ENCODE assay signal across 18 cellular contexts in genomic region chr20:57325632-57326356, GRCh38. TPM values are rescaled to one million over a fixed set of nuclear protein-coding genes. Genes with fewer than 3 reads are reported as not detected.
"Had no signal": no experiment of that assay in that cellular context is flagged by ENCODE, and none has a peak within 500 bp of the region (broad histone marks: within the 10 kb centered on the region; RNA-seq: fewer than 3 reads in every experiment).

No MANE protein-coding gene starts in this region.

- H3K4me3 Mint-ChIP-seq: activated B cell treated with CpG ODN at 0.5 μM for 24 hours; activated naive CD4-positive, alpha-beta T cell treated with anti-CD3 and anti-CD28 coated beads for 36 hours; nephron progenitor cell; stimulated activated naive CD8-positive, alpha-beta T cell treated with anti-CD3 and anti-CD28 coated beads, Interleukin-15, Interleukin-2, amounts not matched to agents 100 ng/mL and 50 ng/mL, for 24 hours had no signal

- H3K9me3 Mint-ChIP-seq: activated B cell treated with CpG ODN at 0.5 μM for 24 hours; activated T-helper 2 cell treated with anti-CD3 and anti-CD28 coated beads, Interferon-gamma antibody, Interleukin-2, Interleukin-4, amounts not matched to agents 10 μg/mL and 5 μg/mL and 100 μg/mL, durations not matched to agents 14 hours and 24 hours and 36 hours; nephron progenitor cell; stimulated activated naive CD8-positive, alpha-beta T cell treated with anti-CD3 and anti-CD28 coated beads, Interleukin-15, Interleukin-2, amounts not matched to agents 100 ng/mL and 50 ng/mL, for 24 hours had no signal

- H3K27me3 ChIP-seq: cardiac muscle cell, right lobe of liver, testis had no signal

- H3K4me1 Mint-ChIP-seq: activated B cell treated with CpG ODN at 0.5 μM for 24 hours had no signal

- H3K4me3 ChIP-seq: cardiac muscle cell, psoas muscle, right lobe of liver, spleen, testis had no signal

- H3K36me3 ChIP-seq: cardiac muscle cell, right lobe of liver, spleen had no signal

- H3K9me3 ChIP-seq: psoas muscle, right lobe of liver, spleen, testis had no signal

- H3K27ac ChIP-seq: cardiac muscle cell, psoas muscle, right lobe of liver, spleen, testis had no signal

- H3K27ac Mint-ChIP-seq: activated B cell treated with CpG ODN at 0.5 μM for 24 hours; activated naive CD4-positive, alpha-beta T cell treated with anti-CD3 and anti-CD28 coated beads for 36 hours; activated T-helper 2 cell treated with anti-CD3 and anti-CD28 coated beads, Interferon-gamma antibody, Interleukin-2, Interleukin-4, amounts not matched to agents 10 μg/mL and 5 μg/mL and 100 μg/mL, durations not matched to agents 14 hours and 24 hours and 36 hours; nephron progenitor cell; stimulated activated naive CD8-positive, alpha-beta T cell treated with anti-CD3 and anti-CD28 coated beads, Interleukin-15, Interleukin-2, amounts not matched to agents 100 ng/mL and 50 ng/mL, for 24 hours had no signal

- DNase-seq: activated B cell treated with CpG ODN at 0.5 μM for 24 hours; activated CD4-positive, alpha-beta T cell treated with anti-CD3 and anti-CD28 coated beads for 48 hours; activated naive CD4-positive, alpha-beta T cell treated with anti-CD3 and anti-CD28 coated beads for 36 hours; erythroblast; glutamatergic neuron; nephron progenitor cell; psoas muscle; right lobe of liver; spleen; T-helper 2 cell; testis had no signal

- H3K4me1 ChIP-seq: psoas muscle, right lobe of liver, spleen, testis had no signal

- ATAC-seq: psoas muscle, right lobe of liver had no signal

RNA-seq across cellular contexts. Expression of gene SPO11, which starts 3.8 kb away (rescaled TPM):
- total RNA-seq: activated B cell treated with CpG ODN at 0.5 μM for 24 hours; activated naive CD4-positive, alpha-beta T cell treated with anti-CD3 and anti-CD28 coated beads for 36 hours; activated T-helper 2 cell treated with anti-CD3 and anti-CD28 coated beads, Interferon-gamma antibody, Interleukin-2, Interleukin-4, amounts not matched to agents 10 μg/mL and 5 μg/mL and 100 μg/mL, durations not matched to agents 14 hours and 24 hours and 36 hours; cardiac muscle cell; lower leg skin; mesenteric fat pad; omental fat pad; psoas muscle; right lobe of liver; spleen; ureter had no signal

RNA-seq across cellular contexts. Expression of gene BMP7, which starts 59.4 kb away (rescaled TPM):
- total RNA-seq: activated B cell treated with CpG ODN at 0.5 μM for 24 hours; activated naive CD4-positive, alpha-beta T cell treated with anti-CD3 and anti-CD28 coated beads for 36 hours; activated T-helper 2 cell treated with anti-CD3 and anti-CD28 coated beads, Interferon-gamma antibody, Interleukin-2, Interleukin-4, amounts not matched to agents 10 μg/mL and 5 μg/mL and 100 μg/mL, durations not matched to agents 14 hours and 24 hours and 36 hours; psoas muscle; right lobe of liver had no signal
